In the genomic region with DNA sequence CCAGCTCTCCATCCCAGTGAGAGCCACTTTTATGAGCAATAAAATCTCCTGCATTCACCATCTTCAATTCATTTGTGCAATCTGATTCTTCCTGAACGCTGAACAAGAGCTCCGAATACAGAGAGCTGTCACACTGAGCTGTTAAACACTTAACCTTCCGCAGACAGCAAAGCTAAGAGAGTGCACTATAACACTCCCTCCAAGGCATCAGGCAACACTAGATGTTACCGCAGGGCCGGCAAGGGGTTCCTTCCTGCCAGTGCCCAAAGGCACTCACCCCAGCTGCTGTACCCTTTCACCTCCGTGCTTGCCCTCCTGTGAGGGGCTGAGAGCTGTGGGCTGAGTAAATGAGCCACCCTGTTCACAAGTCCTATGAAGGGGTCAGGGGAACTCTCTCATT, we compare ENCODE assay signal across 18 cellular contexts.
DNase-seq lines count a peak whose midpoint lies in the region; ATAC-seq and TF ChIP-seq lines count a peak whose summit lies in the region.
"Had no signal": no experiment of that assay in that cellular context is flagged by ENCODE, and none has a peak within 500 bp of the region (broad histone marks: within the 10 kb centered on the region; RNA-seq: fewer than 3 reads in every experiment).

No MANE protein-coding gene starts in this region.

- no peak overlapping the region for H3K27ac Mint-ChIP-seq in osteocyte (ENCODE audit: unreplicated experiment)
- H3K27ac Mint-ChIP-seq: T-helper 1 cell treated with Interleukin-12 subunit alpha and Interleukin-12 subunit beta and Interleukin-4 antibody, amounts not matched to agents 30 μg/mL and 1 μg/mL, for 36 hours had no signal

- H3K36me3 Mint-ChIP-seq in osteocyte (ENCODE audit: unreplicated experiment) = no peaks in the 10 kb centered on the region

- H3K4me3 ChIP-seq in cardiac muscle cell (no peak overlapping the region), right atrium auricular region (no peak overlapping the region), sigmoid colon (no peak overlapping the region)
- H3K4me3 ChIP-seq: GM23248, MG63 had no signal

- peak overlapping the region; percentile 34 for H3K27ac ChIP-seq in cardiac muscle cell
- H3K27ac ChIP-seq in right atrium auricular region = peak overlapping the region in 1 of 2 donors; percentile 78
- H3K27ac ChIP-seq in sigmoid colon = peak overlapping the region in 3 of 4 donors; percentile 51 to 61 (median 56)
- H3K27ac ChIP-seq: GM23248 had no signal

- no peak for ATAC-seq in HG02870 (IDR thresholded peaks at IDR 0.05; ENCODE audit: unreplicated experiment)

- H3K4me3 Mint-ChIP-seq in osteocyte (ENCODE audit: unreplicated experiment) = no peak overlapping the region
- H3K4me3 Mint-ChIP-seq: T-helper 1 cell treated with Interleukin-12 subunit alpha and Interleukin-12 subunit beta and Interleukin-4 antibody, amounts not matched to agents 30 μg/mL and 1 μg/mL, for 36 hours had no signal

- TF ChIP-seq POLR2A in sigmoid colon (IDR thresholded peaks at IDR 0.05) = no peak

- peaks cover 27% of the 10 kb centered on the region for H3K4me1 ChIP-seq in cardiac muscle cell (ENCODE audit: low read depth)
- peaks cover 0 to 7% of the 10 kb centered on the region in 2 donors for H3K4me1 ChIP-seq in right atrium auricular region
- peaks cover 0 to 34% (median 10%) of the 10 kb centered on the region in 4 donors for H3K4me1 ChIP-seq in sigmoid colon
- H3K4me1 ChIP-seq: Caco-2 had no signal

- H3K36me3 ChIP-seq in cardiac muscle cell (no peaks in the 10 kb centered on the region), right atrium auricular region (no peaks in the 10 kb centered on the region), sigmoid colon (no peaks in the 10 kb centered on the region)
- H3K36me3 ChIP-seq: MG63 had no signal

- intact Hi-C loops in sigmoid colon (cut with DNase I) = no loop called here

- no peaks in the 10 kb centered on the region for H3K4me1 Mint-ChIP-seq in osteocyte (ENCODE audit: unreplicated experiment)

- H3K9me3 Mint-ChIP-seq in osteocyte (ENCODE audit: unreplicated experiment) = no peaks in the 10 kb centered on the region

- TF ChIP-seq CTCF in cardiac muscle cell (IDR thresholded peaks at IDR 0.05; ENCODE audit: low read depth, low read length) = no peak
- no peak for TF ChIP-seq CTCF in right atrium auricular region (IDR thresholded peaks at IDR 0.05)
- no peak for TF ChIP-seq CTCF in sigmoid colon (IDR thresholded peaks at IDR 0.05)
- no peak for TF ChIP-seq CTCF in osteocyte (IDR thresholded peaks at IDR 0.05)
- no peak for TF ChIP-seq CTCF in GM10266 (IDR thresholded peaks at IDR 0.05; ENCODE audit: control insufficient read depth, insufficient read depth, low read depth, missing control alignments)

- no peaks in the 10 kb centered on the region for H3K27me3 Mint-ChIP-seq in osteocyte (ENCODE audit: unreplicated experiment)

- peak in 1 of 2 donors; percentile 64 for DNase-seq in cardiac muscle cell (ENCODE audit: low read depth in 1 of 2, low spot score in 1 of 2)
- DNase-seq in right atrium auricular region (ENCODE audit: low spot score) = no peak
- DNase-seq in NCI-H2107 (lab: John Stamatoyannopoulos, UW) = peak; percentile 19
- peak; percentile 48 for DNase-seq in SHP77 treated with DMSO at 0.1 percent for 48 hours (lab: John Stamatoyannopoulos, UW)
- no peak for DNase-seq in sigmoid colon
- DNase-seq in osteocyte (ENCODE audit: extremely low spot score, unreplicated experiment) = no peak
- DNase-seq in GM10266 (ENCODE audit: extremely low spot score) = no peak
- DNase-seq: Caco-2, GM23248, KG1, MG63, NCI-H1105 treated with DMSO at 0.1 percent for 48 hours, NCI-H1930, NCI-H2227 treated with DMSO at 0.1 percent for 48 hours, NCI-H774, SK-N-SH had no signal

- H3K27me3 ChIP-seq in cardiac muscle cell (no peaks in the 10 kb centered on the region), right atrium auricular region (no peaks in the 10 kb centered on the region), sigmoid colon (no peaks in the 10 kb centered on the region)
- H3K27me3 ChIP-seq: MG63 had no signal

- WGBS in sigmoid colon, 2 donors = 75 to 78% methylated on average over 6 of the region's 6 CpGs

- TF ChIP-seq EP300 in sigmoid colon (IDR thresholded peaks at IDR 0.05) = no peak

- H3K9me3 ChIP-seq in cardiac muscle cell (ENCODE audit: low read depth) (no peaks in the 10 kb centered on the region), right atrium auricular region (no peaks in the 10 kb centered on the region), sigmoid colon (no peaks in the 10 kb centered on the region)
- H3K9me3 ChIP-seq: Caco-2, MG63, SK-N-SH had no signal

Comparison
In these comparisons a context has a peak if more than half of its experiments do, and no peak if none do; other contexts are left out.
1. DNase-seq: peak in NCI-H2107 (single experiment) and SHP77 treated with DMSO at 0.1 percent for 48 hours (single experiment); none in right atrium auricular region (single experiment), sigmoid colon (single experiment), osteocyte (single experiment) and GM10266 (single experiment).